Comparison of ENCODE assay signal across 15 cellular contexts in genomic region chr3:61650276-61650675, GRCh38.
A peak's percentile ranks its signal among the peaks of the same experiment; 100 is the strongest.
DNase-seq lines count a peak whose midpoint lies in the region; ATAC-seq, FAIRE-seq and TF ChIP-seq lines count a peak whose summit lies in the region.
"Had no signal": no experiment of that assay in that cellular context is flagged by ENCODE, and none has a peak within 500 bp of the region (broad histone marks: within the 10 kb centered on the region; RNA-seq: fewer than 3 reads in every experiment).

No MANE protein-coding gene starts in this region.

- CTCF ChIA-PET in Caco-2 (lab: Charles Lee) = no interaction called here

- H2AFZ ChIP-seq in astrocyte (ENCODE audit: low read depth, low read length) = no peak overlapping the region
- H2AFZ ChIP-seq: neural progenitor cell had no signal

- H3K27ac ChIP-seq in astrocyte (ENCODE audit: low read depth, low read length) (no peak overlapping the region), sigmoid colon (peak overlapping the region; percentile 23 to 86 (median 75))
- H3K27ac ChIP-seq: cardiac muscle cell, neural progenitor cell had no signal

- no peak for TF ChIP-seq EP300 in sigmoid colon (IDR thresholded peaks at IDR 0.05)

- POLR2A ChIA-PET in Caco-2 (lab: Charles Lee) = no interaction called here

- no TSS peak for BruUV-seq in Caco-2 (replicated peaks; lab: Mats Ljungman, UMichigan)

- no peaks in the 10 kb centered on the region for H3K27me3 ChIP-seq in astrocyte (ENCODE audit: insufficient read depth, low read length)
- no peaks in the 10 kb centered on the region for H3K27me3 ChIP-seq in sigmoid colon
- no peaks in the 10 kb centered on the region for H3K27me3 ChIP-seq in Caco-2 (replicated peaks; ENCODE audit: control insufficient read depth, insufficient read depth, low read length)
- H3K27me3 ChIP-seq: cardiac muscle cell, neural progenitor cell had no signal

- no peak overlapping the region for H3K4me2 ChIP-seq in astrocyte (ENCODE audit: low read length)
- H3K4me2 ChIP-seq: neural progenitor cell had no signal

- intact Hi-C loops in left cardiac atrium (cut with DNase I) = no loop called here
- intact Hi-C loops in sigmoid colon (cut with DNase I) = loop anchor here (1.0 to 5.0 kb wide), 3 partner anchors 13 to 157 kb away; no protein-coding TSS in a partner anchor
- intact Hi-C loops in Caco-2 (cut with micrococcal nuclease; ENCODE audit: unreplicated experiment) = no loop called here

- FAIRE-seq in astrocyte (lab: Jason Lieb, UNC) = peak; percentile 82
- FAIRE-seq: GM12878 had no signal

- H3K9me3 Mint-ChIP-seq in astrocyte (ENCODE audit: unreplicated experiment) (peaks cover 6% of the 10 kb centered on the region), Caco-2 (ENCODE audit: unreplicated experiment) (no peaks in the 10 kb centered on the region), progenitor cell of endocrine pancreas (ENCODE audit: low read depth) (peaks cover 16% of the 10 kb centered on the region)

- no peak overlapping the region for H3K4me3 Mint-ChIP-seq in astrocyte (ENCODE audit: unreplicated experiment)
- H3K4me3 Mint-ChIP-seq in Caco-2 (ENCODE audit: unreplicated experiment) = no peak overlapping the region
- H3K4me3 Mint-ChIP-seq in progenitor cell of endocrine pancreas (ENCODE audit: low read depth) = no peak overlapping the region
- H3K4me3 Mint-ChIP-seq: CD4-positive, alpha-beta memory T cell; neural progenitor cell had no signal

- TF ChIP-seq CTCF in astrocyte (IDR thresholded peaks at IDR 0.05; ENCODE audit: insufficient read depth, low read depth, low read length) = no peak
- TF ChIP-seq CTCF in sigmoid colon (IDR thresholded peaks at IDR 0.05) = no peak
- no peak for TF ChIP-seq CTCF in Caco-2 (IDR thresholded peaks at IDR 0.05; ENCODE audit: insufficient read depth in 1 of 2, low read depth in 1 of 2, low read length in 1 of 2, severe bottlenecking in 1 of 2, unreplicated experiment in 1 of 2)
- no peak for TF ChIP-seq CTCF in progenitor cell of endocrine pancreas (IDR thresholded peaks at IDR 0.05; ENCODE audit: unreplicated experiment)

- TF ChIP-seq POLR2A in sigmoid colon (IDR thresholded peaks at IDR 0.05) = no peak

- no peak overlapping the region for H3K4me3 ChIP-seq in astrocyte (ENCODE audit: insufficient read depth, low read depth, low read length)
- no peak overlapping the region for H3K4me3 ChIP-seq in sigmoid colon
- H3K4me3 ChIP-seq in Caco-2 (ENCODE audit: low read depth, low read length) = no peak overlapping the region
- H3K4me3 ChIP-seq: cardiac muscle cell, GM12878, neural progenitor cell had no signal

- peaks cover 32% of the 10 kb centered on the region for H4K20me1 ChIP-seq in astrocyte (ENCODE audit: insufficient read depth, low read length)

- peak; percentile 70 for DNase-seq in ELR (ENCODE audit: low read depth)
- peak; percentile 93 for DNase-seq in astrocyte (ENCODE audit: low read depth)
- peak; percentile 67 for DNase-seq in left cardiac atrium
- DNase-seq in sigmoid colon = peak; percentile 93
- DNase-seq in NCI-H146 treated with DMSO at 0.1 percent for 48 hours (lab: John Stamatoyannopoulos, UW; ENCODE audit: unreplicated experiment) = no peak
- DNase-seq in Caco-2 = no peak
- DNase-seq in progenitor cell of endocrine pancreas (ENCODE audit: low spot score, unreplicated experiment) = no peak
- DNase-seq: CD4-positive, alpha-beta memory T cell; hypothalamus; NCI-H187; T1000 had no signal

- peaks cover 18% of the 10 kb centered on the region for H3K79me2 ChIP-seq in astrocyte (ENCODE audit: insufficient read depth, low read length)

- H3K36me3 ChIP-seq in astrocyte (ENCODE audit: insufficient read depth, low read length) (no peaks in the 10 kb centered on the region), sigmoid colon (no peaks in the 10 kb centered on the region), Caco-2 (ENCODE audit: control insufficient read depth, insufficient read depth, low read length) (no peaks in the 10 kb centered on the region)
- H3K36me3 ChIP-seq: cardiac muscle cell had no signal

- peak; percentile 67 to 85 for ATAC-seq in left cardiac atrium
- ATAC-seq in GM19035 (IDR thresholded peaks at IDR 0.05; ENCODE audit: unreplicated experiment) = no peak
- ATAC-seq: GM12878 had no signal

- H3K27me3 Mint-ChIP-seq in astrocyte (ENCODE audit: low read depth, unreplicated experiment) (no peaks in the 10 kb centered on the region), Caco-2 (ENCODE audit: insufficient read depth, unreplicated experiment) (no peaks in the 10 kb centered on the region), progenitor cell of endocrine pancreas (no peaks in the 10 kb centered on the region)
- H3K27me3 Mint-ChIP-seq: CD4-positive, alpha-beta memory T cell had no signal

- WGBS in sigmoid colon, 2 donors = 11 to 82% methylated on average over 7 of the region's 7 CpGs

- H3K36me3 Mint-ChIP-seq in astrocyte (ENCODE audit: low read depth, unreplicated experiment) = peaks cover 5% of the 10 kb centered on the region
- H3K36me3 Mint-ChIP-seq in Caco-2 (ENCODE audit: insufficient read depth, unreplicated experiment) = peaks cover 3% of the 10 kb centered on the region
- H3K36me3 Mint-ChIP-seq in progenitor cell of endocrine pancreas (ENCODE audit: insufficient read depth) = peaks cover 19% of the 10 kb centered on the region
- H3K36me3 Mint-ChIP-seq: CD4-positive, alpha-beta memory T cell had no signal

- no peak overlapping the region for H3K27ac Mint-ChIP-seq in astrocyte (ENCODE audit: unreplicated experiment)
- H3K27ac Mint-ChIP-seq in Caco-2 (ENCODE audit: unreplicated experiment) = no peak overlapping the region
- H3K27ac Mint-ChIP-seq in progenitor cell of endocrine pancreas = no peak overlapping the region
- H3K27ac Mint-ChIP-seq: CD4-positive, alpha-beta memory T cell; neural progenitor cell had no signal

- H3K9me3 ChIP-seq in astrocyte (ENCODE audit: insufficient read depth, low read depth, low read length) (no peaks in the 10 kb centered on the region), sigmoid colon (peaks cover 0 to under 1% (median 0%) of the 10 kb centered on the region in 4 donors), Caco-2 (peaks cover 10% of the 10 kb centered on the region)

- H3K4me1 Mint-ChIP-seq in astrocyte (ENCODE audit: low read depth, unreplicated experiment) (no peaks in the 10 kb centered on the region), Caco-2 (ENCODE audit: low read depth, unreplicated experiment) (no peaks in the 10 kb centered on the region), progenitor cell of endocrine pancreas (ENCODE audit: low read depth) (no peaks in the 10 kb centered on the region)
- H3K4me1 Mint-ChIP-seq: CD4-positive, alpha-beta memory T cell; neural progenitor cell had no signal

- H3K4me1 ChIP-seq in astrocyte (ENCODE audit: insufficient read depth, low read length) (no peaks in the 10 kb centered on the region), sigmoid colon (peaks cover 0 to 39% (median 31%) of the 10 kb centered on the region in 4 donors), Caco-2 (peaks cover 2% of the 10 kb centered on the region; the same call in 1 of the 2 replicates)

- H3K9ac ChIP-seq in astrocyte (ENCODE audit: low read length) = no peak overlapping the region
- H3K9ac ChIP-seq: neural progenitor cell had no signal

Comparison
In these comparisons a context has a peak if more than half of its experiments do, and no peak if none do; other contexts are left out.
1. DNase-seq: peak in ELR (single experiment), astrocyte (single experiment), left cardiac atrium (single experiment) and sigmoid colon (single experiment); none in NCI-H146 treated with DMSO at 0.1 percent for 48 hours (single experiment), Caco-2 (0 of 2) and progenitor cell of endocrine pancreas (single experiment).